10 cellular contexts compared by ENCODE assay signal in the genomic region with DNA sequence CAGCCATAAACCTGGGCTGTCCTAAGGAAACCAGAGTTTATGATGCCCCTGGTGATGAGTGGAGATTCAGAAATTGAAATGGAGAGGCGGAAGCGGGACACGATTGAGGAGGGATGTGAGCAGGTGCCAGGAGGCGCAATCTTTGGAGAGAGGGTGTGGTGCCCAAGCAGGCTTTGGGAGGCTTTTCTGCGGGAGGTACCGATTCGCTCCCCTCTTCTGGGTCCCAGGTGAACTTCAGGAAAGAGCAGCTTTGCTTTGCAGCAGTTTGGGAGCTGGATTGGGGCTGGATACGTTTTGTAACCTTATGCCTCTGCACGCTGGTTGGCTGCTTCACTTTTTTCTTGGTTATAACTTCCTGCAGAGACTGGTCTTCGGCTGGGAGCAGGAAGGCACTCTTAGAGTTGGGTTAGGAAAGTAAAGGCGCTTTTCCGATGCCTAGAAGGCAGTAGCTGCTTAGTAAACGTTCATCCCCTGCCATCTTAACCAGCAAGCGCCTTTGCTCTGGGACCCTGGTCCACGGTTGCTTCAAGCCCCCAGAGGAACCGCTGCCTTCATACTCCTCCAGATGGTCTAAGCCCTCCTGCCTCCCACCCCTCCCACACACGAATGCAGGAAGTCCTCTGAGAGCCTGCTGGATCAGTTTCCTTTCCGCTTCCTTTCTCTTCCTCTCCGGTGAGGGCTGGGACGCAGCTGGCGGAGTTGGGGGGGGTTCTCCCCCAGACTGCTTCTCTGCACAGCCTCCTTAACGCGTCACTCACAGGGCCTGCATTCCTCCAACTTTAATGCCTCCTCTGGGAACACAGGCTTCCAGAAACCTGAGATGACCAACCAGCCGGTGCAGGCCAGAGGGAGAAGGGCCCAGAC. TPM values are rescaled to one million over a fixed set of nuclear protein-coding genes. Genes with fewer than 3 reads are reported as not detected.
DNase-seq lines count a peak whose midpoint lies in the region; ATAC-seq and TF ChIP-seq lines count a peak whose summit lies in the region.
"Had no signal": no experiment of that assay in that cellular context is flagged by ENCODE, and none has a peak within 500 bp of the region (broad histone marks: within the 10 kb centered on the region; RNA-seq: fewer than 3 reads in every experiment).

No MANE protein-coding gene starts in this region.

- H3K27ac ChIP-seq in coronary artery, result peak overlapping the region in 1 of 2 donors; percentile 16

- peaks cover 24 to 34% of the 10 kb centered on the region in 2 donors for H3K4me1 Mint-ChIP-seq in natural killer cell treated with Interleukin-12 subunit alpha and Interleukin-12 subunit beta and Interleukin-15 and Interleukin-18, amount 100 ng/mL, for 72 hours (ENCODE audit: low read depth in 2 of 2)
- H3K4me1 Mint-ChIP-seq in natural killer cell, result peaks cover 34 to 42% of the 10 kb centered on the region in 2 donors
- H3K4me1 Mint-ChIP-seq in stimulated activated naive CD8-positive, alpha-beta T cell treated with anti-CD3 and anti-CD28 coated beads, Interleukin-15, amount 100 ng/mL, for 72 hours, result peaks cover 59% of the 10 kb centered on the region

- no peaks in the 10 kb centered on the region for H3K36me3 ChIP-seq in mucosa of descending colon (ENCODE audit: low read depth)
- H3K36me3 ChIP-seq: BE2C had no signal

- intact Hi-C loops in natural killer cell (cut with micrococcal nuclease), result no loop called here
- intact Hi-C loops in mucosa of descending colon (cut with DNase I, micrococcal nuclease), result no loop called here

- no peak overlapping the region for H3K4me3 Mint-ChIP-seq in natural killer cell treated with Interleukin-12 subunit alpha and Interleukin-12 subunit beta and Interleukin-15 and Interleukin-18, amount 100 ng/mL, for 72 hours
- no peak overlapping the region for H3K4me3 Mint-ChIP-seq in natural killer cell
- peak overlapping the region in 1 of 2 donors; percentile 65 for H3K4me3 Mint-ChIP-seq in stimulated activated naive CD8-positive, alpha-beta T cell treated with anti-CD3 and anti-CD28 coated beads, Interleukin-15, amount 100 ng/mL, for 72 hours
- H3K4me3 Mint-ChIP-seq: central memory CD8-positive, alpha-beta T cell had no signal

- peak; percentile 57 for DNase-seq in natural killer cell treated with Interleukin-12 subunit alpha and Interleukin-12 subunit beta and Interleukin-15 and Interleukin-18, amount 100 ng/mL, for 72 hours (ENCODE audit: low spot score)
- DNase-seq in natural killer cell (no peak), coronary artery (ENCODE audit: low spot score) (no peak), mucosa of descending colon (peak in 2 of 3 donors; percentile 62 to 68), hepatic stellate cell (ENCODE audit: low spot score) (no peak)
- DNase-seq in activated CD8-positive, alpha-beta memory T cell treated with anti-CD3 and anti-CD28 coated beads, Interleukin-2, amount 50 U/mL, for 4 hours, result no peak
- DNase-seq in stimulated activated naive CD8-positive, alpha-beta T cell treated with anti-CD3 and anti-CD28 coated beads, Interleukin-15, amount 100 ng/mL, for 72 hours, result no peak
- DNase-seq: BE2C had no signal

- no peaks in the 10 kb centered on the region for H3K9me3 Mint-ChIP-seq in natural killer cell treated with Interleukin-12 subunit alpha and Interleukin-12 subunit beta and Interleukin-15 and Interleukin-18, amount 100 ng/mL, for 72 hours
- H3K9me3 Mint-ChIP-seq in natural killer cell, result no peaks in the 10 kb centered on the region
- H3K9me3 Mint-ChIP-seq in stimulated activated naive CD8-positive, alpha-beta T cell treated with anti-CD3 and anti-CD28 coated beads, Interleukin-15, amount 100 ng/mL, for 72 hours, result no peaks in the 10 kb centered on the region
- H3K9me3 Mint-ChIP-seq: central memory CD8-positive, alpha-beta T cell had no signal

- no peak overlapping the region for H3K27ac Mint-ChIP-seq in natural killer cell treated with Interleukin-12 subunit alpha and Interleukin-12 subunit beta and Interleukin-15 and Interleukin-18, amount 100 ng/mL, for 72 hours
- H3K27ac Mint-ChIP-seq in natural killer cell, result no peak overlapping the region
- H3K27ac Mint-ChIP-seq in stimulated activated naive CD8-positive, alpha-beta T cell treated with anti-CD3 and anti-CD28 coated beads, Interleukin-15, amount 100 ng/mL, for 72 hours, result no peak overlapping the region

- H3K36me3 Mint-ChIP-seq in natural killer cell treated with Interleukin-12 subunit alpha and Interleukin-12 subunit beta and Interleukin-15 and Interleukin-18, amount 100 ng/mL, for 72 hours, result no peaks in the 10 kb centered on the region
- H3K36me3 Mint-ChIP-seq in natural killer cell, result no peaks in the 10 kb centered on the region

- H3K4me1 ChIP-seq in mucosa of descending colon (ENCODE audit: low read depth), result peaks cover 20% of the 10 kb centered on the region
- H3K4me1 ChIP-seq: BE2C had no signal

- H3K4me3 ChIP-seq in coronary artery, result peak overlapping the region; percentile 54
- no peak overlapping the region for H3K4me3 ChIP-seq in mucosa of descending colon

- peaks cover 0 to 5% of the 10 kb centered on the region in 2 donors for H3K27me3 Mint-ChIP-seq in natural killer cell treated with Interleukin-12 subunit alpha and Interleukin-12 subunit beta and Interleukin-15 and Interleukin-18, amount 100 ng/mL, for 72 hours
- H3K27me3 Mint-ChIP-seq in natural killer cell (ENCODE audit: low read depth in 2 of 2), result no peaks in the 10 kb centered on the region
- H3K27me3 Mint-ChIP-seq in stimulated activated naive CD8-positive, alpha-beta T cell treated with anti-CD3 and anti-CD28 coated beads, Interleukin-15, amount 100 ng/mL, for 72 hours, result peaks cover 46% of the 10 kb centered on the region
- H3K27me3 Mint-ChIP-seq: central memory CD8-positive, alpha-beta T cell had no signal

- ATAC-seq in natural killer cell treated with Interleukin-12 subunit alpha and Interleukin-12 subunit beta and Interleukin-15 and Interleukin-18, amount 100 ng/mL, for 72 hours, result no peak
- ATAC-seq in natural killer cell (no peak), mucosa of descending colon (peak; percentile 84), GM18870 (IDR thresholded peaks at IDR 0.05; ENCODE audit: unreplicated experiment) (no peak)
- ATAC-seq in stimulated activated naive CD8-positive, alpha-beta T cell treated with anti-CD3 and anti-CD28 coated beads, Interleukin-15, amount 100 ng/mL, for 72 hours, result no peak

- H3K9me3 ChIP-seq in mucosa of descending colon, result no peaks in the 10 kb centered on the region
- H3K9me3 ChIP-seq: BE2C had no signal

- TF ChIP-seq CTCF in natural killer cell (IDR thresholded peaks at IDR 0.05), result no peak
- TF ChIP-seq CTCF in coronary artery (IDR thresholded peaks at IDR 0.05), result no peak
- TF ChIP-seq CTCF in mucosa of descending colon (IDR thresholded peaks at IDR 0.05), result no peak

RNA-seq across cellular contexts. Expression of a gene that starts 15.2 kb away (rescaled TPM):
- 10 to 100 TPM; 11.4 to 38.7 TPM for total RNA-seq in natural killer cell treated with Interleukin-12 subunit alpha and Interleukin-12 subunit beta and Interleukin-15 and Interleukin-18, amount 100 ng/mL, for 72 hours
- total RNA-seq in natural killer cell, result 10 to 100 TPM; 25.0 to 34.9 (median 33.0) TPM
- 10 to 100 TPM; 41.1 to 65.0 (median 51.8) TPM for total RNA-seq in mucosa of descending colon

Comparison
In these comparisons a context has a peak if more than half of its experiments do, and no peak if none do; other contexts are left out.
1. DNase-seq: peak in natural killer cell treated with Interleukin-12 subunit alpha and Interleukin-12 subunit beta and Interleukin-15 and Interleukin-18, amount 100 ng/mL, for 72 hours (single experiment) and mucosa of descending colon (2 of 3); none in natural killer cell (single experiment), coronary artery (single experiment), activated CD8-positive, alpha-beta memory T cell treated with anti-CD3 and anti-CD28 coated beads, Interleukin-2, amount 50 U/mL, for 4 hours (single experiment), stimulated activated naive CD8-positive, alpha-beta T cell treated with anti-CD3 and anti-CD28 coated beads, Interleukin-15, amount 100 ng/mL, for 72 hours (0 of 2) and hepatic stellate cell (single experiment).